ENCODE assay signal across 20 cellular contexts in genomic region chr13:114154476-114154875, GRCh38. TPM values are rescaled to one million over a fixed set of nuclear protein-coding genes. Genes with fewer than 3 reads are reported as not detected.
DNase-seq lines count a peak whose midpoint lies in the region; ATAC-seq and TF ChIP-seq lines count a peak whose summit lies in the region.
"Had no signal": no experiment of that assay in that cellular context is flagged by ENCODE, and none has a peak within 500 bp of the region (broad histone marks: within the 10 kb centered on the region; RNA-seq: fewer than 3 reads in every experiment).

No MANE protein-coding gene starts in this region.

- H3K36me3 ChIP-seq in DOHH2 (ENCODE audit: control insufficient read depth, low read length) = no peaks in the 10 kb centered on the region
- no peaks in the 10 kb centered on the region for H3K36me3 ChIP-seq in SK-N-SH (replicated peaks in 1 of 2; ENCODE audit: control insufficient read depth in 1 of 2, insufficient read depth in 2 of 2, low read length in 1 of 2)
- H3K36me3 ChIP-seq: BE2C, left ventricle myocardium inferior, SJCRH30, thyroid gland had no signal

- H3K79me2 ChIP-seq in DOHH2 (ENCODE audit: control insufficient read depth, low read length) = no peaks in the 10 kb centered on the region
- no peaks in the 10 kb centered on the region for H3K79me2 ChIP-seq in SK-N-SH (ENCODE audit: insufficient read depth)

- CTCF ChIA-PET in CD4-positive, alpha-beta T cell (lab: Charles Lee) = no interaction called here
- CTCF ChIA-PET in SK-N-SH (lab: Yijun Ruan, JAX) = no interaction called here

- peak; percentile 20 for ATAC-seq in CD4-positive, alpha-beta T cell (ENCODE audit: poor library complexity)
- peak; percentile 59 to 65 for ATAC-seq in activated T-cell treated with anti-CD3 and anti-CD28 coated beads, Interleukin-2, amount 50 U/mL, for 72 hours (replicated peaks in 1 of 2)
- ATAC-seq in naive B cell (ENCODE audit: low read depth in 2 of 2) (peak; percentile 56 to 77), HG03439 (IDR thresholded peaks at IDR 0.05; ENCODE audit: unreplicated experiment) (no peak)
- ATAC-seq: GM23338 had no signal

- H3K9me3 Mint-ChIP-seq in CD4-positive, alpha-beta T cell = no peaks in the 10 kb centered on the region
- H3K9me3 Mint-ChIP-seq in activated T-cell treated with anti-CD3 and anti-CD28 coated beads, Interleukin-2, amount 50 U/mL, for 72 hours = peaks cover 5% of the 10 kb centered on the region in 2 donors
- H3K9me3 Mint-ChIP-seq in naive B cell = peaks cover 0 to 6% (median 0%) of the 10 kb centered on the region in 7 donors

- peak overlapping the region; percentile 70 for H3K4me3 Mint-ChIP-seq in CD4-positive, alpha-beta T cell
- peak overlapping the region; percentile 50 to 69 for H3K4me3 Mint-ChIP-seq in activated T-cell treated with anti-CD3 and anti-CD28 coated beads, Interleukin-2, amount 50 U/mL, for 72 hours
- H3K4me3 Mint-ChIP-seq in naive B cell = peak overlapping the region in 6 of 8 donors; percentile 22 to 74 (median 64)
- H3K4me3 Mint-ChIP-seq: GM23338 had no signal

- H3K27ac Mint-ChIP-seq in CD4-positive, alpha-beta T cell = peak overlapping the region; percentile 95
- H3K27ac Mint-ChIP-seq in activated T-cell treated with anti-CD3 and anti-CD28 coated beads, Interleukin-2, amount 50 U/mL, for 72 hours = no peak overlapping the region
- peak overlapping the region in 5 of 6 donors; percentile 2 to 94 (median 83) for H3K27ac Mint-ChIP-seq in naive B cell
- H3K27ac Mint-ChIP-seq: GM23338 had no signal

- WGBS in SK-N-SH (ENCODE audit: low lambda C conversion rate) = 96% methylated on average over 9 of the region's 9 CpGs

- no peaks in the 10 kb centered on the region; the same call in 1 of the 2 replicates for H4K20me1 ChIP-seq in DOHH2 (ENCODE audit: control insufficient read depth, insufficient read depth, low read depth, low read length)
- no peaks in the 10 kb centered on the region for H4K20me1 ChIP-seq in SK-N-SH (ENCODE audit: insufficient read depth)

- intact Hi-C loops in CD4-positive, alpha-beta T cell (cut with DNase I, micrococcal nuclease) = no loop called here

- peaks cover 86% of the 10 kb centered on the region for H3K4me1 Mint-ChIP-seq in CD4-positive, alpha-beta T cell (ENCODE audit: low read depth)
- peaks cover 66% of the 10 kb centered on the region for H3K4me1 Mint-ChIP-seq in activated T-cell treated with anti-CD3 and anti-CD28 coated beads, Interleukin-2, amount 50 U/mL, for 72 hours (ENCODE audit: low read depth)
- peaks cover 30 to 44% (median 42%) of the 10 kb centered on the region in 3 donors for H3K4me1 Mint-ChIP-seq in naive B cell

- H3K4me2 ChIP-seq in DOHH2 (ENCODE audit: low read length) (peak overlapping the region; percentile 30), SK-N-SH (no peak overlapping the region)
- H3K4me2 ChIP-seq: GM23338 had no signal

- H3K9me3 ChIP-seq in CD4-positive, alpha-beta T cell (ENCODE audit: control insufficient read depth, low read length) = no peaks in the 10 kb centered on the region
- H3K9me3 ChIP-seq in DOHH2 (ENCODE audit: control insufficient read depth, insufficient read depth, low read length) = no peaks in the 10 kb centered on the region
- no peaks in the 10 kb centered on the region for H3K9me3 ChIP-seq in SK-N-SH
- H3K9me3 ChIP-seq: BE2C, left ventricle myocardium inferior, SJCRH30, thyroid gland had no signal

- POLR2A ChIA-PET in CD4-positive, alpha-beta T cell (lab: Charles Lee) = no interaction called here
- POLR2A ChIA-PET in SK-N-SH (lab: Yijun Ruan, JAX) = no interaction called here

- H3K27ac ChIP-seq in CD4-positive, alpha-beta T cell (ENCODE audit: low read depth, low read length) = peak overlapping the region; percentile 31
- H3K27ac ChIP-seq in DOHH2 (ENCODE audit: low read depth, low read length) (no peak overlapping the region), SK-N-SH (ENCODE audit: low read depth in 2 of 2, low read length in 1 of 2) (no peak overlapping the region)
- H3K27ac ChIP-seq: left ventricle myocardium inferior, SJCRH30, thyroid gland had no signal

- no peak for TF ChIP-seq CTCF in CD4-positive, alpha-beta T cell (IDR thresholded peaks at IDR 0.05)
- TF ChIP-seq CTCF in DOHH2 (IDR thresholded peaks at IDR 0.05; ENCODE audit: low read depth, low read length, poor library complexity, severe bottlenecking) (no peak), SK-N-SH (IDR thresholded peaks at IDR 0.05) (no peak)

- H3K36me3 Mint-ChIP-seq in CD4-positive, alpha-beta T cell (ENCODE audit: low read depth) = peaks cover 11% of the 10 kb centered on the region
- peaks cover 0 to 4% of the 10 kb centered on the region in 2 donors for H3K36me3 Mint-ChIP-seq in activated T-cell treated with anti-CD3 and anti-CD28 coated beads, Interleukin-2, amount 50 U/mL, for 72 hours (ENCODE audit: insufficient read depth in 2 of 2)
- peaks cover 0 to 9% of the 10 kb centered on the region in 2 donors for H3K36me3 Mint-ChIP-seq in naive B cell

- H3K4me3 ChIP-seq in DOHH2 (ENCODE audit: low read length) (no peak overlapping the region), SK-N-SH (ENCODE audit: low read depth in 2 of 2, low read length in 1 of 2) (no peak overlapping the region)
- H3K4me3 ChIP-seq: GM23338, left ventricle myocardium inferior, SJCRH30, thyroid gland had no signal

- H3F3A ChIP-seq in DOHH2 (ENCODE audit: control insufficient read depth, insufficient read depth) (no peaks in the 10 kb centered on the region), SK-N-SH (replicated peaks; ENCODE audit: insufficient read depth) (no peaks in the 10 kb centered on the region)

- H3K4me1 ChIP-seq in DOHH2 (ENCODE audit: control insufficient read depth, low read length) = peaks cover 22% of the 10 kb centered on the region
- H3K4me1 ChIP-seq in SK-N-SH (ENCODE audit: control insufficient read depth in 1 of 2, insufficient read depth in 2 of 2, low read depth in 1 of 2, low read length in 1 of 2) = no peaks in the 10 kb centered on the region
- H3K4me1 ChIP-seq: BE2C, SJCRH30, thyroid gland had no signal

- no peaks in the 10 kb centered on the region for H3K9me2 ChIP-seq in DOHH2 (replicated peaks; ENCODE audit: control insufficient read depth, low read length)
- no peaks in the 10 kb centered on the region for H3K9me2 ChIP-seq in SK-N-SH

- H3K9ac ChIP-seq in SK-N-SH = no peak overlapping the region

- H2AFZ ChIP-seq in SK-N-SH (ENCODE audit: low read depth) = no peak overlapping the region
- H2AFZ ChIP-seq: GM23338 had no signal

- DNase-seq in CD4-positive, alpha-beta T cell = no peak
- DNase-seq in activated T-cell treated with anti-CD3 and anti-CD28 coated beads, Interleukin-2, amount 50 U/mL, for 72 hours = no peak
- DNase-seq in naive B cell (no peak), SK-N-SH (no peak), NCI-H1694 treated with DMSO at 0.1 percent for 48 hours (lab: John Stamatoyannopoulos, UW) (no peak)
- DNase-seq: BE2C; DMS153; foreskin fibroblast; left ventricle myocardium inferior; NCI-H2107; NCI-H524; posterior cingulate gyrus; SJCRH30; stimulated activated CD4-positive, alpha-beta T cell treated with anti-CD3 and anti-CD28 coated beads, Interleukin-2, amount 100 ng/mL, for 48 hours; thyroid gland had no signal

- TF ChIP-seq RAD21 in SK-N-SH (IDR thresholded peaks at IDR 0.05; ENCODE audit: low read length) = no peak

- no peaks in the 10 kb centered on the region for H3K27me3 Mint-ChIP-seq in CD4-positive, alpha-beta T cell
- no peaks in the 10 kb centered on the region for H3K27me3 Mint-ChIP-seq in activated T-cell treated with anti-CD3 and anti-CD28 coated beads, Interleukin-2, amount 50 U/mL, for 72 hours (ENCODE audit: low read depth)
- H3K27me3 Mint-ChIP-seq in naive B cell = peaks cover 0 to 16% (median 10%) of the 10 kb centered on the region in 3 donors

- no peak for TF ChIP-seq EP300 in SK-N-SH (IDR thresholded peaks at IDR 0.05; ENCODE audit: borderline replicate concordance in 1 of 2, low read depth in 1 of 2, low read length in 1 of 2)

- H3K27me3 ChIP-seq in CD4-positive, alpha-beta T cell (ENCODE audit: control insufficient read depth, insufficient read depth, low read length) = no peaks in the 10 kb centered on the region
- H3K27me3 ChIP-seq in DOHH2 (ENCODE audit: control insufficient read depth, low read length) = peaks cover 3% of the 10 kb centered on the region; the same call in 1 of the 2 replicates
- no peaks in the 10 kb centered on the region for H3K27me3 ChIP-seq in SK-N-SH (ENCODE audit: insufficient read depth)
- H3K27me3 ChIP-seq: BE2C, SJCRH30, thyroid gland had no signal

TF ChIP-seq in SK-N-SH, 30 proteins besides CTCF, POLR2A, EP300 and RAD21 (continues in another document):
- TF ChIP-seq TEAD4 (IDR thresholded peaks at IDR 0.05; ENCODE audit: borderline replicate concordance, insufficient read depth) = no peak
- TF ChIP-seq RCOR1 (IDR thresholded peaks at IDR 0.05; ENCODE audit: low read length) = no peak
- TF ChIP-seq NFIC (IDR thresholded peaks at IDR 0.05; ENCODE audit: borderline replicate concordance) = no peak
- TF ChIP-seq MEF2A (IDR thresholded peaks at IDR 0.05; ENCODE audit: borderline replicate concordance, low read depth) = no peak
- no peak for TF ChIP-seq RXRA (IDR thresholded peaks at IDR 0.05; ENCODE audit: borderline replicate concordance, low read depth)
- no peak for TF ChIP-seq USF1 (IDR thresholded peaks at IDR 0.05; ENCODE audit: borderline replicate concordance, low read depth)
- no peak for TF ChIP-seq EZH2phosphoT487 (IDR thresholded peaks at IDR 0.05; ENCODE audit: borderline replicate concordance, low read depth)
- TF ChIP-seq TCF12 (IDR thresholded peaks at IDR 0.05) = no peak
- no peak for TF ChIP-seq NRF1 (IDR thresholded peaks at IDR 0.05; ENCODE audit: low read depth, low read length)

RNA-seq across cellular contexts. Expression of gene RASA3, which starts 22.1 kb away (rescaled TPM):
- total RNA-seq in CD4-positive, alpha-beta T cell = 100 to 1,000 TPM; 181 to 184 TPM
- total RNA-seq in activated T-cell treated with anti-CD3 and anti-CD28 coated beads, Interleukin-2, amount 50 U/mL, for 72 hours = 10 to 100 TPM; 39.2 to 48.9 TPM
- polyA plus RNA-seq in naive B cell (ENCODE audit: low read depth in 6 of 6) (10 to 100 TPM; 17.1 to 41.9 (median 28.8) TPM), SK-N-SH (2012; rRNA removed) (23.9 and 25.1 TPM in 2 replicates)
- 17.3 and 20.8 TPM in 2 replicates for polyA plus RNA-seq in SK-N-SH (2012; cell fraction: cytosol; rRNA removed)
- polyA plus RNA-seq in SK-N-SH (2012; cell fraction: nucleus; rRNA removed) = 26.8 and 31.9 TPM in 2 replicates

RNA-seq across cellular contexts. Expression of gene CFAP97D2, which starts 24.6 kb away (rescaled TPM):
- under 1 TPM; 0.47 to 0.52 TPM for total RNA-seq in CD4-positive, alpha-beta T cell
- total RNA-seq in activated T-cell treated with anti-CD3 and anti-CD28 coated beads, Interleukin-2, amount 50 U/mL, for 72 hours = 1 to 10 TPM in 1 of 2 donors, under 1 TPM in 1; 0.36 to 1.1 TPM
- polyA plus RNA-seq in naive B cell (ENCODE audit: low read depth in 6 of 6) (not detected), SK-N-SH (2012; rRNA removed) (not detected in 2 replicates)
- not detected in 2 replicates for polyA plus RNA-seq in SK-N-SH (2012; cell fraction: cytosol; rRNA removed)
- not detected in 2 replicates for polyA plus RNA-seq in SK-N-SH (2012; cell fraction: nucleus; rRNA removed)
- total RNA-seq: endothelial cell of umbilical vein, GM23338, left ventricle myocardium inferior, myocyte, thyroid gland had no signal
- polyA plus RNA-seq: endothelial cell of umbilical vein, GM23338 had no signal
